In genomic region chr5:15877905-15878304, GRCh38 we compare ENCODE assay signal across 20 cellular contexts.
DNase-seq lines count a peak whose midpoint lies in the region; ATAC-seq, FAIRE-seq and TF ChIP-seq lines count a peak whose summit lies in the region.
"Had no signal": no experiment of that assay in that cellular context is flagged by ENCODE, and none has a peak within 500 bp of the region (broad histone marks: within the 10 kb centered on the region; RNA-seq: fewer than 3 reads in every experiment).

No MANE protein-coding gene starts in this region.

- no peak overlapping the region for H2BK20ac ChIP-seq in H9 (ENCODE audit: low read depth, low read length, poor library complexity, severe bottlenecking)

- peaks cover 9% of the 10 kb centered on the region; the same call in 2 of the 3 replicates for H3K36me3 Mint-ChIP-seq in GM23338 (ENCODE audit: low read depth)
- peaks cover 2 to 18% (median 2%) of the 10 kb centered on the region in 3 experiments; a peak in 6 of 7 replicates for H3K36me3 Mint-ChIP-seq in H9 (ENCODE audit: insufficient read depth in 1 of 3, low read depth in 3 of 3)
- H3K36me3 Mint-ChIP-seq in glutamatergic neuron (ENCODE audit: unreplicated experiment) = peaks cover 4% of the 10 kb centered on the region
- H3K36me3 Mint-ChIP-seq: CD4-positive, alpha-beta memory T cell had no signal

- H3K9ac ChIP-seq in H9 (ENCODE audit: extremely low read depth, insufficient read length, low read length) (no peak overlapping the region), neuronal stem cell (ENCODE audit: low read depth, low read length, poor library complexity) (peak overlapping the region; percentile 21)

- peaks cover 5% of the 10 kb centered on the region for H3K9me2 ChIP-seq in GM23338 (ENCODE audit: insufficient read depth)

- no peaks in the 10 kb centered on the region for H4K20me1 ChIP-seq in GM23338 (replicated peaks; ENCODE audit: insufficient read depth)
- no peaks in the 10 kb centered on the region for H4K20me1 ChIP-seq in H9 (ENCODE audit: control insufficient read depth, insufficient read depth, insufficient read length)

- H3K23ac ChIP-seq in H9 (ENCODE audit: insufficient read length, low read depth, low read length) (no peak overlapping the region), neuronal stem cell (ENCODE audit: low read depth, low read length, poor library complexity) (no peak overlapping the region)

- peaks cover 5% of the 10 kb centered on the region for H3K79me1 ChIP-seq in H9 (ENCODE audit: insufficient read depth, low read depth, low read length, poor library complexity, severe bottlenecking)
- no peaks in the 10 kb centered on the region for H3K79me1 ChIP-seq in neuronal stem cell (ENCODE audit: low read depth, low read length)

- TF ChIP-seq CTCF in GM23338 (conservative IDR thresholded peaks at IDR 0.05; ENCODE audit: low read depth in 2 of 2) = no peak
- no peak for TF ChIP-seq CTCF in H9 (conservative IDR thresholded peaks at IDR 0.05)
- TF ChIP-seq CTCF in glutamatergic neuron (IDR thresholded peaks at IDR 0.05; ENCODE audit: partially characterized antibody, unreplicated experiment) = no peak
- no peak for TF ChIP-seq CTCF in vagina (IDR thresholded peaks at IDR 0.05)
- no peak for TF ChIP-seq CTCF in pancreas (IDR thresholded peaks at IDR 0.05)

- H3K9me3 Mint-ChIP-seq in GM23338 (peaks cover 8% of the 10 kb centered on the region; the same call in 2 of the 3 replicates), H9 (peaks cover 3 to 9% of the 10 kb centered on the region in 2 experiments; a peak in 4 of 5 replicates), glutamatergic neuron (ENCODE audit: unreplicated experiment) (peaks cover 12% of the 10 kb centered on the region)

- no peak overlapping the region for H3T11ph ChIP-seq in H9 (ENCODE audit: low read length)

- no peak overlapping the region for H3K56ac ChIP-seq in H9 (ENCODE audit: insufficient read length, low read depth, low read length)

- H4K91ac ChIP-seq in H9 (ENCODE audit: insufficient read length, low read depth, low read length) (no peak overlapping the region), neuronal stem cell (ENCODE audit: low read depth, low read length, poor library complexity) (no peak overlapping the region)

- H3K4me3 Mint-ChIP-seq in GM23338 = no peak overlapping the region
- no peak overlapping the region for H3K4me3 Mint-ChIP-seq in H9
- H3K4me3 Mint-ChIP-seq in glutamatergic neuron (ENCODE audit: unreplicated experiment) = peak overlapping the region; percentile 16
- H3K4me3 Mint-ChIP-seq: CD4-positive, alpha-beta memory T cell had no signal

- H3K14ac ChIP-seq in H9 (ENCODE audit: insufficient read depth, low read length) (no peak overlapping the region), neuronal stem cell (ENCODE audit: low read length) (no peak overlapping the region)

- H2BK5ac ChIP-seq in H9 (ENCODE audit: insufficient read length, low read length) (no peak overlapping the region), neuronal stem cell (ENCODE audit: low read length) (no peak overlapping the region)

- H2BK120ac ChIP-seq in H9 (ENCODE audit: low read depth, low read length, poor library complexity, severe bottlenecking) (no peak overlapping the region), neuronal stem cell (ENCODE audit: low read depth, low read length) (no peak overlapping the region)

- H3K4me1 ChIP-seq in GM23338 (ENCODE audit: insufficient read depth) (peaks cover 11% of the 10 kb centered on the region; the same call in 1 of the 2 replicates), H9 (ENCODE audit: insufficient read depth, low read length) (peaks cover 3% of the 10 kb centered on the region; the same call in 1 of the 2 replicates), neuronal stem cell (ENCODE audit: control insufficient read depth in 2 of 2, insufficient read depth in 1 of 2, low read depth in 1 of 2, low read length in 2 of 2) (no peaks in the 10 kb centered on the region), vagina (no peaks in the 10 kb centered on the region), pancreas (no peaks in the 10 kb centered on the region)

- H3K27me3 ChIP-seq in GM23338 (ENCODE audit: insufficient read depth) (no peaks in the 10 kb centered on the region), H9 (ENCODE audit: insufficient read depth, low read length) (no peaks in the 10 kb centered on the region), neuronal stem cell (ENCODE audit: control insufficient read depth in 3 of 3, insufficient read depth in 3 of 3, low read depth in 1 of 3, low read length in 3 of 3) (no peaks in the 10 kb centered on the region), vagina (no peaks in the 10 kb centered on the region), pancreas (no peaks in the 10 kb centered on the region)

- H2BK15ac ChIP-seq in H9 (ENCODE audit: low read depth, low read length) (no peak overlapping the region), neuronal stem cell (ENCODE audit: low read length) (no peak overlapping the region)

- DNase-seq in GM23338 (ENCODE audit: low spot score) (no peak), H9 (no peak), glutamatergic neuron (no peak), neuronal stem cell (ENCODE audit: low spot score) (no peak), vagina (ENCODE audit: extremely low spot score in 2 of 2) (no peak), pancreas (no peak)
- DNase-seq: C1 segment of cervical spinal cord; Calu3; CD4-positive, alpha-beta memory T cell; COR-L47; DMS53; DMS79 treated with DMSO at 0.1 percent for 48 hours; GF-D8; H7 had no signal

- no peak overlapping the region for H3K4me3 ChIP-seq in GM23338
- H3K4me3 ChIP-seq in neuronal stem cell (ENCODE audit: low read length in 2 of 2) = no peak overlapping the region
- H3K4me3 ChIP-seq in vagina = no peak overlapping the region
- H3K4me3 ChIP-seq in pancreas = no peak overlapping the region

- H2BK12ac ChIP-seq in H9 (ENCODE audit: insufficient read length, low read depth, low read length) (no peak overlapping the region), neuronal stem cell (ENCODE audit: low read length) (no peak overlapping the region)

- no CpG with 5 or more reads among the region's 5 CpGs for WGBS in H9 (ENCODE audit: extremely low coverage, insufficient read length, low lambda C conversion rate)
- no CpG with 5 or more reads among the region's 5 CpGs for WGBS in neuronal stem cell (ENCODE audit: extremely low coverage in 2 of 2, insufficient read length in 2 of 2, insufficient replicate concordance in 1 of 2), 2 donors
- 41 to 45% methylated on average over 5 of the region's 5 CpGs for WGBS in pancreas, 2 donors

- H3K4me2 ChIP-seq in GM23338 (no peak overlapping the region), H9 (ENCODE audit: insufficient read depth, insufficient read length, low read length) (no peak overlapping the region), neuronal stem cell (ENCODE audit: insufficient read depth, low read length, poor library complexity, severe bottlenecking) (no peak overlapping the region)

- H3K27ac Mint-ChIP-seq in GM23338 (no peak overlapping the region), H9 (0 out of 7 replicates have a peak overlapping the region, but pooled peaks of 2 of the 3 experiments have one; percentile 15 to 16), glutamatergic neuron (ENCODE audit: unreplicated experiment) (no peak overlapping the region)
- H3K27ac Mint-ChIP-seq: CD4-positive, alpha-beta memory T cell had no signal

- H2AK5ac ChIP-seq in H9 (ENCODE audit: insufficient read length, low read length) (no peak overlapping the region), neuronal stem cell (ENCODE audit: low read depth, low read length) (no peak overlapping the region)

- no peak overlapping the region for H2AFZ ChIP-seq in GM23338
- H2AFZ ChIP-seq in H9 (ENCODE audit: low read length) = no peak overlapping the region
- H2AFZ ChIP-seq in neuronal stem cell (ENCODE audit: low read length) = no peak overlapping the region

- H3K27ac ChIP-seq in GM23338 (ENCODE audit: low read depth) (no peak overlapping the region), H9 (ENCODE audit: insufficient read length, low read depth, low read length) (no peak overlapping the region), neuronal stem cell (replicated peaks; ENCODE audit: low read length) (no peak overlapping the region), vagina (no peak overlapping the region), pancreas (no peak overlapping the region)

- H3K18ac ChIP-seq in H9 (ENCODE audit: insufficient read length, low read depth, low read length) (no peak overlapping the region), neuronal stem cell (ENCODE audit: low read length) (no peak overlapping the region)

- H3K4me1 Mint-ChIP-seq in GM23338 (peaks cover 8% of the 10 kb centered on the region; the same call in 1 of the 3 replicates), H9 (peaks cover 9% of the 10 kb centered on the region in 2 experiments), glutamatergic neuron (ENCODE audit: low read depth, unreplicated experiment) (peaks cover 23% of the 10 kb centered on the region)
- H3K4me1 Mint-ChIP-seq: CD4-positive, alpha-beta memory T cell had no signal

- no peaks in the 10 kb centered on the region for H3K79me2 ChIP-seq in GM23338 (replicated peaks; ENCODE audit: insufficient read depth)
- H3K79me2 ChIP-seq in H9 (ENCODE audit: insufficient read depth, low read length) = no peaks in the 10 kb centered on the region

- H3K23me2 ChIP-seq in H9 (ENCODE audit: insufficient read length, low read depth, low read length, poor library complexity, severe bottlenecking) = no peaks in the 10 kb centered on the region

- H3K36me3 ChIP-seq in GM23338 (ENCODE audit: insufficient read depth) = no peaks in the 10 kb centered on the region
- H3K36me3 ChIP-seq in neuronal stem cell (replicated peaks in 1 of 2; ENCODE audit: control insufficient read depth in 2 of 2, insufficient read depth in 2 of 2, low read length in 2 of 2) = no peaks in the 10 kb centered on the region
- no peaks in the 10 kb centered on the region for H3K36me3 ChIP-seq in vagina
- no peaks in the 10 kb centered on the region for H3K36me3 ChIP-seq in pancreas

- H4K8ac ChIP-seq in H9 (replicated peaks; ENCODE audit: insufficient read length, low read depth, low read length) (no peak overlapping the region), neuronal stem cell (ENCODE audit: low read depth, low read length) (peak overlapping the region; percentile 43)

- intact Hi-C loops in vagina (cut with DNase I) (no loop called here), pancreas (cut with DNase I) (no loop called here)

- no peaks in the 10 kb centered on the region for H3F3A ChIP-seq in GM23338 (replicated peaks; ENCODE audit: low read depth)

- H3K4ac ChIP-seq in H9 (ENCODE audit: low read depth, low read length) (no peak overlapping the region), neuronal stem cell (ENCODE audit: low read length) (no peak overlapping the region)

- no peak for TF ChIP-seq POLR2A in vagina (IDR thresholded peaks at IDR 0.05)

- H3K9me3 ChIP-seq in H9 (ENCODE audit: control insufficient read depth, low read depth, low read length) (no peaks in the 10 kb centered on the region), neuronal stem cell (replicated peaks in 1 of 2; ENCODE audit: control insufficient read depth in 2 of 2, insufficient read depth in 1 of 2, low read depth in 1 of 2, low read length in 2 of 2) (no peaks in the 10 kb centered on the region), vagina (no peaks in the 10 kb centered on the region), pancreas (no peaks in the 10 kb centered on the region)

- ATAC-seq in GM23338 = peak; percentile 43; the same call in 2 of the 3 replicates
- ATAC-seq in GM21447 (IDR thresholded peaks at IDR 0.05; ENCODE audit: unreplicated experiment) = no peak
- no peak for ATAC-seq in pancreas
- ATAC-seq in HG02852 (IDR thresholded peaks at IDR 0.05; ENCODE audit: unreplicated experiment) = no peak
- ATAC-seq: HCT116 had no signal

- H4K5ac ChIP-seq in H9 (ENCODE audit: insufficient read length, low read depth, low read length) = no peak overlapping the region

- FAIRE-seq in pancreas (lab: Jason Lieb, UNC) = no peak
- FAIRE-seq: GM12891, GM18507, H1 had no signal

- no peaks in the 10 kb centered on the region for H3K27me3 Mint-ChIP-seq in GM23338 (ENCODE audit: insufficient read depth, low read depth, poor library complexity)
- no peaks in the 10 kb centered on the region for H3K27me3 Mint-ChIP-seq in H9 (ENCODE audit: low read depth)
- peaks cover 9% of the 10 kb centered on the region for H3K27me3 Mint-ChIP-seq in glutamatergic neuron (ENCODE audit: unreplicated experiment)
- H3K27me3 Mint-ChIP-seq: CD4-positive, alpha-beta memory T cell had no signal

Comparison
In these comparisons a context has a peak if more than half of its experiments do, and no peak if none do; other contexts are left out.
1. H3K27ac Mint-ChIP-seq: peak in H9 (2 of 3); none in GM23338 (single experiment) and glutamatergic neuron (single experiment).